23 cellular contexts compared by ENCODE assay signal in genomic region chr4:148390311-148390710, GRCh38. TPM values are rescaled to one million over a fixed set of nuclear protein-coding genes. Genes with fewer than 3 reads are reported as not detected.
DNase-seq lines count a peak whose midpoint lies in the region; ATAC-seq and TF ChIP-seq lines count a peak whose summit lies in the region.
"Had no signal": no experiment of that assay in that cellular context is flagged by ENCODE, and none has a peak within 500 bp of the region (broad histone marks: within the 10 kb centered on the region; RNA-seq: fewer than 3 reads in every experiment).

No MANE protein-coding gene starts in this region.

- no peaks in the 10 kb centered on the region for H3K36me3 ChIP-seq in left lung
- no peaks in the 10 kb centered on the region for H3K36me3 ChIP-seq in lower lobe of right lung
- no peaks in the 10 kb centered on the region for H3K36me3 ChIP-seq in upper lobe of right lung
- H3K36me3 ChIP-seq: BE2C, BLaER1 had no signal

- intact Hi-C loops in left lung (cut with DNase I) = no loop called here
- intact Hi-C loops in lower lobe of right lung (cut with DNase I) = no loop called here
- intact Hi-C loops in upper lobe of right lung (cut with DNase I) = no loop called here

- H3K4me3 ChIP-seq in left lung (no peak overlapping the region), lower lobe of right lung (no peak overlapping the region), upper lobe of right lung (no peak overlapping the region)
- H3K4me3 ChIP-seq: BLaER1, GM12878 had no signal

- H3K27me3 ChIP-seq in left lung = no peaks in the 10 kb centered on the region
- no peaks in the 10 kb centered on the region for H3K27me3 ChIP-seq in lower lobe of right lung (ENCODE audit: low read depth)
- no peaks in the 10 kb centered on the region for H3K27me3 ChIP-seq in upper lobe of right lung
- H3K27me3 ChIP-seq: BE2C, BLaER1 had no signal

- peak; percentile 31 for ATAC-seq in left lung
- peak; percentile 30 to 60 for ATAC-seq in lower lobe of right lung
- ATAC-seq in upper lobe of right lung = peak; percentile 76
- ATAC-seq: GM12878 had no signal

- H3K27ac ChIP-seq in left lung (no peak overlapping the region), lower lobe of right lung (no peak overlapping the region), upper lobe of right lung (no peak overlapping the region)
- H3K27ac ChIP-seq: BLaER1 had no signal

- no peaks in the 10 kb centered on the region for H3K9me3 ChIP-seq in left lung
- no peaks in the 10 kb centered on the region for H3K9me3 ChIP-seq in lower lobe of right lung
- H3K9me3 ChIP-seq in upper lobe of right lung = no peaks in the 10 kb centered on the region
- H3K9me3 ChIP-seq: BE2C, BLaER1 had no signal

- DNase-seq in left lung (no peak), lower lobe of right lung (no peak), upper lobe of right lung (no peak), OCI-M1 (lab: John Stamatoyannopoulos, UW) (no peak), NCI-H1436 (lab: John Stamatoyannopoulos, UW) (no peak)
- DNase-seq: 8988T; ACHN; BE2C; C1 segment of cervical spinal cord; CD4-positive, alpha-beta memory T cell; CD4-positive, CD25-positive, alpha-beta regulatory T cell; CD8-positive, alpha-beta memory T cell; COR-L47; DMS 273 treated with DMSO at 0.1 percent for 48 hours; DMS153; DMS53; DMS79; DND-41; EL; GDM1 had no signal

- H3K4me1 ChIP-seq in left lung = no peaks in the 10 kb centered on the region
- no peaks in the 10 kb centered on the region for H3K4me1 ChIP-seq in lower lobe of right lung
- H3K4me1 ChIP-seq in upper lobe of right lung = no peaks in the 10 kb centered on the region
- H3K4me1 ChIP-seq: BE2C, BLaER1 had no signal

- TF ChIP-seq CTCF in left lung (IDR thresholded peaks at IDR 0.05) (no peak), lower lobe of right lung (IDR thresholded peaks at IDR 0.05) (no peak), upper lobe of right lung (IDR thresholded peaks at IDR 0.05) (no peak)

RNA-seq across cellular contexts. Expression of gene NR3C2, which starts 51.9 kb away (rescaled TPM):
- total RNA-seq in left lung (10 to 100 TPM; 17.0 to 25.0 TPM), lower lobe of right lung (31.4 TPM), upper lobe of right lung (25.9 TPM)
- total RNA-seq: G401 had no signal
